1 cellular context compared by ENCODE assay signal in the genomic region with DNA sequence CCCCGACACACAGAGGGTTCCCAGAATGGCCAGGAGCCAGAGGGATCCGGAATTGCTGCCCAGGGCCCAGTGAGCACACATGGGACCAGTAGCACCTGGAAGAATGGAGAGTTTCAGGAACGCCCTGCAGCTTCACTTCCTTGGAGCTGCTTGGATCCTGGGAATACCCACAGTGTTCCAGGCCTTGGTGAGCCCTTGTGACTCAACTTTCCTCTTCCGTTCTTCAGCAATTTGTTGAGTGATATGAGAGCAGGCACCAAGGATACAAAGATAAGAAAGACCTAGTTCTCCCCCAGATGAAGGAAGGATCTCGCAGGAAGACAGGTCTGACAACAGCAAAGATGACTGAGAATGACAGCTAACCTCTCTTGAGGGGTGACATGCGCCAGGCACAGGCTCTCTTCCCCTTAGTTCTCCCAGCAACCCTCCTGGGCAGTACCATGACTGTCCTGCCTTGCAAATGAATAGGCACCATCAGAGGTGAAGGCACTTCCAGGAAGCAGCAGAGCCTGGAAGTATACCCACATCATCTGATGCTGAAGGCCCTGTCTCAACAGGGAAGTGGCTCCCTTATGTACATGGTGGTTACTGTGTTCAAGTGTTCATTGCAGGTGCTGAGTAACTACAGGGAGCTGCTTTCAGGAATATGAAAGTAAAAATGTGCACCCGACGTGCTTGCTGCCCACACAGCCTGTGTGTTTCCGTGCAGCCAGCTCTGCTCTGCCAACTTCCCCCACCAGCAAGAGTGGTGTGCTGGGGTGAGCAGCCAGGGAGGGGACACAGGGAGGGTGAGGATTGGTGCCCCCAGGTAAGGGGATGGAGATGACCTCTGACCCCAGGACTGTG.
TF ChIP-seq lines count a peak whose summit lies in the region.

No MANE protein-coding gene starts in this region.

TF ChIP-seq in IMR-90, 13 proteins besides CTCF, POLR2A, EP300 and RAD21 (continued from another document):
- TF ChIP-seq BHLHE40 (IDR thresholded peaks at IDR 0.05; ENCODE audit: low read depth, low read length) (no peak), NFE2L2 (IDR thresholded peaks at IDR 0.05; ENCODE audit: low read depth, low read length) (no peak), RCOR1 (IDR thresholded peaks at IDR 0.05; ENCODE audit: insufficient replicate concordance, low read length) (no peak)
